In genomic region chr15:44673639-44674038, GRCh38 we compare ENCODE assay signal across 15 cellular contexts.
"Had no signal": no experiment of that assay in that cellular context is flagged by ENCODE, and none has a peak within 500 bp of the region (broad histone marks: within the 10 kb centered on the region; RNA-seq: fewer than 3 reads in every experiment).

No MANE protein-coding gene starts in this region.

- ATAC-seq: pancreas, sciatic nerve had no signal

- DNase-seq: activated naive CD4-positive, alpha-beta T cell treated with anti-CD3 and anti-CD28 coated beads, Interleukin-2, amount 50 U/mL, for 16 hours; brain microvascular endothelial cell; cortex of kidney; effector CD8-positive, alpha-beta T cell; foreskin fibroblast; glutamatergic neuron; hypothalamus; mesendoderm; pancreas; SK-N-SH; stomach; T-helper 2 cell; testis had no signal

- H3K4me3 Mint-ChIP-seq: neural progenitor cell had no signal

- H3K36me3 Mint-ChIP-seq: neural progenitor cell had no signal

- H3K27ac Mint-ChIP-seq: neural progenitor cell had no signal
